Comparison of ENCODE assay signal across 1 cellular context in the genomic region with DNA sequence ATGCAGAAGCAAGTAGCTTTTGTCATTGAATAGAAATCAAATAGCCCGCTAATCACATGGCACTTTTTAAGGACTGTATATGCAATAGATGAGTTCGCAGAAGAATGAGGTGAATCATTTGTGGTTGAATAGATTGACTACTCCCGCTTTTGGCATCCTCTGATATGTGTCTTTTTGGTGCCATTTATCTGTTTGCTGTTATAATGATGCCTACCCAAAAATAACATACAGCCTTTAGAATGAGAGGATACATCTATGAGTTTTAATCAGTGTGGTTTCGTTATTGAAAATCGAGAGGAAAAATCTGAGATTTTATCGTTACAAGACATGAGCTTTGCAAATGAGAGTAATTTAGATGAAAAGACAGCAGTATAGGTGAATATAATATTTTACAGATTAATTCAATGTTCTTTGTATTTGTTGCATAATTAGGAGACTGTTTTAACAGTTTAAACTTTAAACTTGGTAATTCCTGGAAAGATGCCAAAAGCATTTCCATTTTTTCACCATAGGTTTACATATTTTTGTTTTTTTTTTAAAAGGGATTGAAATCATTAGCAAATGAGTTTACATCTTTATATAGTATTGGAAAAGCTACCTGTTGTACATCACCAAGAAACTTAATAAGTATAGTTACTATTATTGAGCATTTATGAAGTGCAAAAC.
TF ChIP-seq lines count a peak whose summit lies in the region.

No MANE protein-coding gene starts in this region.

TF ChIP-seq in A549, 52 proteins besides CTCF, POLR2A, EP300 and RAD21 (continued from another document):
- TF ChIP-seq FOSL2 (IDR thresholded peaks at IDR 0.05) (no peak), FOSL2 (CRISPR knock-in tag; IDR thresholded peaks at IDR 0.05) (no peak), HOXB5 (CRISPR knock-in tag; IDR thresholded peaks at IDR 0.05) (no peak), HOXB13 (CRISPR knock-in tag; IDR thresholded peaks at IDR 0.05; ENCODE audit: low read depth) (no peak), ZNF302 (CRISPR knock-in tag; IDR thresholded peaks at IDR 0.05) (no peak), NR3C1 (IDR thresholded peaks at IDR 0.05) (no peak), ZC3H11A (IDR thresholded peaks at IDR 0.05) (no peak), ZSCAN20 (CRISPR knock-in tag; IDR thresholded peaks at IDR 0.05) (no peak), JUN (IDR thresholded peaks at IDR 0.05) (no peak)
